Comparison of ENCODE assay signal across 7 cellular contexts in the genomic region with DNA sequence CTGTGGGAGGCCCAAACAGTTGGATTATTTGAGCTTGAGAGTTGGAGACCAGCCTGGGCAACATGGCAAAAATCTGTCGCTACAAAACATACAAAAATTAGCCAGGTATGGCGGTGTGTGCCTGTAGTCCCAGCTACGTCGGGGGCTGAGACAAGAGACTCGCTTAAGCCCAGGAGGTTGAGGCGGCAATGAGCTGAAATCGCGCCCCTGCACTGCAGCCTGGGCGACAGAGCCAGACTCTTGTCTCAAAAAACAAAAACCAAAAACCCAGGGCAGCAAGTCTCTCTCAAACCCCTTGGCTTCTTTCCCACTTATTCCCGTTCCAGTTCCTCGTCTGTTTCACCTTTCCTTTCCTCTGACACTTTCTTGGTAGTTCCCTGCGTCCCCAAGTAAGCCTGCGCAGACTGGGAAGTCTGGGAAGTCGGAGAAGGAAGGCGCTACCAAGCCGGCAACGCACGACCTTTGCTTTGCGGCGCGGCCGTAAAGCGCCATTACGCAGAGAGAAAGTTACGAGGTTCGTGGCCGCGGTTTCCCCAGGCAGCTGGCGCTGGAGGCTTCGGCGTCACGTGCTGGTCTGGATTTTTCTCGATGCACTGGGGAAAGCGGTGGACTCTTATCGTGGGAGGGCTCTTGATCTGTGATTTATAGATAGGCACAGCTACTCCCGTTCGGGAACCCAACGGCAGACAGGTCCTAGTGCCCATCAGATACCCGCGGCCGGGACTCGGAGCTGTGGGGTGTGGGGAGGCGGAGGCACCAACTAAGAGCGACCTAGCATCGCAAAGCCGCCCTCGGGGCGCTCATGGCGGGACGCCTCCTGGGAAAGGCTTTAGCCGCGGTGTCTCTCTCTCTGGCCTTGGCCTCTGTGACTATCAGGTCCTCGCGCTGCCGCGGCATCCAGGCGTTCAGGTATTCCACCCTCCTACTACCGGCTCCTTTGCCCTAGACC. TPM values are rescaled to one million over a fixed set of nuclear protein-coding genes. Genes with fewer than 3 reads are reported as not detected.
DNase-seq lines count a peak whose midpoint lies in the region; ATAC-seq and TF ChIP-seq lines count a peak whose summit lies in the region.

A gene with protein sequence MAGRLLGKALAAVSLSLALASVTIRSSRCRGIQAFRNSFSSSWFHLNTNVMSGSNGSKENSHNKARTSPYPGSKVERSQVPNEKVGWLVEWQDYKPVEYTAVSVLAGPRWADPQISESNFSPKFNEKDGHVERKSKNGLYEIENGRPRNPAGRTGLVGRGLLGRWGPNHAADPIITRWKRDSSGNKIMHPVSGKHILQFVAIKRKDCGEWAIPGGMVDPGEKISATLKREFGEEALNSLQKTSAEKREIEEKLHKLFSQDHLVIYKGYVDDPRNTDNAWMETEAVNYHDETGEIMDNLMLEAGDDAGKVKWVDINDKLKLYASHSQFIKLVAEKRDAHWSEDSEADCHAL (plus strand): TSS at position 470 of the 949 bp plus-strand sequence. CDS start 333 bp downstream, at position 803.

- H2AFZ ChIP-seq in hepatocyte = peak within 1 kb of the TSS; percentile 73

- ATAC-seq in GM18508 (IDR thresholded peaks at IDR 0.05; ENCODE audit: insufficient read depth, unreplicated experiment) (peak; percentile 66), HG03025 (IDR thresholded peaks at IDR 0.05; ENCODE audit: low FRiP score, unreplicated experiment) (peak; percentile 83)

- H4K20me1 ChIP-seq in hepatocyte (ENCODE audit: insufficient read depth, poor library complexity, severe bottlenecking) = peaks cover 4% of the 10 kb centered on the region

- no peaks in the 10 kb centered on the region for H3K9me3 ChIP-seq in hepatocyte (ENCODE audit: low read depth)

- peak; percentile 86 to 94 for DNase-seq in NCI-H2081 (lab: John Stamatoyannopoulos, UW)
- DNase-seq in T1000 (lab: John Stamatoyannopoulos, UW) = peak; percentile 90
- peak; percentile 97 for DNase-seq in astrocyte of the hippocampus (ENCODE audit: low read depth, low spot score)
- peak; percentile 96 for DNase-seq in hepatocyte (ENCODE audit: low spot score)
- peak; percentile 99 for DNase-seq in retina

- no peaks in the 10 kb centered on the region for H3K9me2 ChIP-seq in hepatocyte (replicated peaks; ENCODE audit: insufficient read depth)

- H3K4me1 ChIP-seq in hepatocyte (ENCODE audit: insufficient read depth) = peaks cover 27% of the 10 kb centered on the region

- H3K4me3 ChIP-seq in hepatocyte = peak within 1 kb of the TSS; percentile 78

- H3K36me3 ChIP-seq in hepatocyte (replicated peaks; ENCODE audit: insufficient read depth, low read depth) = no peaks in the 10 kb centered on the region

- peak within 1 kb of the TSS; percentile 88 for H3K4me2 ChIP-seq in hepatocyte

- no peaks in the 10 kb centered on the region for H3K27me3 ChIP-seq in hepatocyte

- H3K79me2 ChIP-seq in hepatocyte = peaks cover 54% of the 10 kb centered on the region

- 8% methylated on average over 58 of the region's 58 CpGs for WGBS in hepatocyte (ENCODE audit: low lambda C conversion rate, missing lambda C conversion rate)

- no peak for TF ChIP-seq CTCF in hepatocyte (IDR thresholded peaks at IDR 0.05; ENCODE audit: poor library complexity)

- peak within 1 kb of the TSS; percentile 95 for H3K27ac ChIP-seq in hepatocyte

RNA-seq across cellular contexts. Expression of the gene that starts here (rescaled TPM):
- total RNA-seq in hepatocyte = 35.8 and 37.7 TPM in 2 replicates
- 57.4 and 62.3 TPM in 2 replicates for polyA plus RNA-seq in hepatocyte

Comparison
In these comparisons a context has a peak if more than half of its experiments do, and no peak if none do; other contexts are left out.
1. Peak in every context shown above with its lines: DNase-seq, ATAC-seq, H3K4me3 ChIP-seq and H3K27ac ChIP-seq.